In the genomic region with DNA sequence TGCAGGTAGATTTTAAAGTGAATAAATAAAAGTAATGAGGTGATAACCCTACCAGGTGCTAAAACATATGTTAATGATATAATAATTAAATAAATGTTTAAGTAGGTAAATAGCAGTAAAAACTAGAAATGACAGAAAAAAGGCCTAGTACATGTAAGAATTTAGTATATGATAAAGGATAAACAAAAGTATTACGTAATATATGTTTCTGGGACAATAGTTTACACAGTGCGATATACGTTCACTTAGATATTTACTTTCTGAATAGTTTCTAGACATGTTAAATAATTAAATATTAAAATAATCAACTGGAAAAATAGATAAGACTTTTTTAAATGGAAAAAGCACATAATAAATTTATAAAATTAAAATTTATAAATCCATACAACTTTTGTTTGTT, we compare ENCODE assay signal across 21 cellular contexts.
DNase-seq lines count a peak whose midpoint lies in the region; ATAC-seq, FAIRE-seq and TF ChIP-seq lines count a peak whose summit lies in the region.
"Had no signal": no experiment of that assay in that cellular context is flagged by ENCODE, and none has a peak within 500 bp of the region (broad histone marks: within the 10 kb centered on the region; RNA-seq: fewer than 3 reads in every experiment).

No MANE protein-coding gene starts in this region.

- TF ChIP-seq CTCF in H1 (IDR thresholded peaks at IDR 0.05; ENCODE audit: control extremely low read depth in 1 of 3, insufficient read depth in 1 of 3, low read depth in 1 of 3, low read length in 3 of 3) = no peak

- H3K36me3 ChIP-seq in H1 (ENCODE audit: control insufficient read depth in 2 of 4, insufficient read depth in 4 of 4, low read length in 3 of 4) = no peaks in the 10 kb centered on the region
- no peaks in the 10 kb centered on the region for H3K36me3 ChIP-seq in small intestine (ENCODE audit: control insufficient read depth in 2 of 2, insufficient read depth in 2 of 2, low read length in 2 of 2)
- H3K36me3 ChIP-seq: BLaER1 treated with 17β-estradiol and CSF1 and Interleukin-3, amounts not matched to agents 10 nM and 100 nM had no signal

- no peak overlapping the region for H4K5ac ChIP-seq in H1 (ENCODE audit: insufficient read length, low read depth, low read length)

- no peak for DNase-seq in H1 (ENCODE audit: low read depth in 1 of 2, low spot score in 2 of 2)
- no peak for DNase-seq in small intestine
- DNase-seq in NCI-H526 treated with DMSO at 0.1 percent for 48 hours (lab: John Stamatoyannopoulos, UW) = no peak
- no peak for DNase-seq in left lobe of liver (ENCODE audit: low spot score)
- DNase-seq: 8988T; AML-193; Caco-2; Calu3; CD4-positive, alpha-beta T cell; CD8-positive, alpha-beta T cell; DMS79 treated with DMSO at 0.1 percent for 48 hours; GDM1 had no signal

- no peak overlapping the region for H2BK15ac ChIP-seq in H1 (ENCODE audit: low read length)

- CTCF ChIA-PET in H1 (lab: Charles Lee; ENCODE audit: partially characterized antibody) = interaction anchor here (0.5 to 1.6 kb wide), 3 partner anchors 12 to 671 kb away, joined by 3 read pairs; no protein-coding TSS in a partner anchor

- no peak overlapping the region for H2BK120ac ChIP-seq in H1 (replicated peaks; ENCODE audit: low read depth, low read length)

- H3K4me1 ChIP-seq in H1 (replicated peaks in 1 of 4; ENCODE audit: control insufficient read depth in 3 of 4, insufficient read depth in 4 of 4, low read length in 3 of 4) = no peaks in the 10 kb centered on the region
- H3K4me1 ChIP-seq in small intestine (ENCODE audit: control insufficient read depth in 2 of 2, insufficient read depth in 1 of 2, low read depth in 1 of 2, low read length in 1 of 2) = no peaks in the 10 kb centered on the region
- H3K4me1 ChIP-seq: A549; BLaER1 treated with 17β-estradiol and CSF1 and Interleukin-3, amounts not matched to agents 10 nM and 100 nM; Caco-2 had no signal

- no peak overlapping the region for H3K4ac ChIP-seq in H1 (replicated peaks; ENCODE audit: insufficient read length, low read depth, low read length)

- no peak overlapping the region for H3K4me2 ChIP-seq in H1 (ENCODE audit: insufficient read depth in 1 of 2, low read depth in 2 of 2, low read length in 2 of 2)
- H3K4me2 ChIP-seq: A549; BLaER1 treated with 17β-estradiol and CSF1 and Interleukin-3, amounts not matched to agents 10 nM and 100 nM had no signal

- peak; percentile 54 for FAIRE-seq in G401.6 (lab: Jason Lieb, UNC)
- FAIRE-seq in H1 (lab: Jason Lieb, UNC) = no peak
- peak; percentile 26 for FAIRE-seq in small intestine (lab: Jason Lieb, UNC)
- FAIRE-seq: A549, D721Med, GM12878, GM12892, GM18507 had no signal

- H3K9me3 ChIP-seq in H1 (ENCODE audit: insufficient read depth in 2 of 2, low read depth in 1 of 2, low read length in 1 of 2) (no peaks in the 10 kb centered on the region), small intestine (ENCODE audit: control insufficient read depth, low read depth) (no peaks in the 10 kb centered on the region)
- H3K9me3 ChIP-seq: A549, Caco-2 had no signal

- no peak overlapping the region for H3K56ac ChIP-seq in H1 (replicated peaks; ENCODE audit: insufficient read length, low read depth, low read length)

- H3K9ac ChIP-seq in H1 (replicated peaks in 1 of 4; ENCODE audit: extremely low read depth in 1 of 4, low read depth in 3 of 4, low read length in 3 of 4) = no peak overlapping the region
- H3K9ac ChIP-seq: BLaER1 treated with 17β-estradiol and CSF1 and Interleukin-3, amounts not matched to agents 10 nM and 100 nM had no signal

- H3K27me3 ChIP-seq in H1 (replicated peaks in 1 of 4; ENCODE audit: control insufficient read depth in 3 of 4, extremely low read depth in 1 of 4, insufficient read depth in 3 of 4, low read length in 3 of 4) (no peaks in the 10 kb centered on the region; a peak in 1 of 7 replicates), small intestine (ENCODE audit: control insufficient read depth in 2 of 2, insufficient read depth in 2 of 2, low read length in 2 of 2) (no peaks in the 10 kb centered on the region)
- H3K27me3 ChIP-seq: BLaER1 treated with 17β-estradiol and CSF1 and Interleukin-3, amounts not matched to agents 10 nM and 100 nM had no signal

- TF ChIP-seq EP300 in H1 (IDR thresholded peaks at IDR 0.05; ENCODE audit: borderline replicate concordance in 1 of 2, low read depth in 2 of 2, low read length in 2 of 2) = no peak

- 94% methylated on average over 3 of the region's 3 CpGs; no CpG with 5 or more reads in 1 of the 2 experiments for WGBS in H1 (ENCODE audit: extremely low coverage in 1 of 2, insufficient coverage in 1 of 2, insufficient read length in 1 of 2, insufficient replicate concordance in 2 of 2, low coverage in 1 of 2, low lambda C conversion rate in 2 of 2, missing lambda C conversion rate in 1 of 2), 2 experiments
- WGBS in small intestine, 3 donors = 61 to 81% (median 79%) methylated on average over 3 of the region's 3 CpGs

- no peak overlapping the region for H3K4me3 ChIP-seq in H1 (ENCODE audit: extremely low read depth in 1 of 4, insufficient read depth in 2 of 4, low read depth in 3 of 4, low read length in 4 of 4)
- no peak overlapping the region for H3K4me3 ChIP-seq in small intestine (ENCODE audit: low read depth in 1 of 2, low read length in 2 of 2)
- H3K4me3 ChIP-seq: A549; BLaER1 treated with 17β-estradiol and CSF1 and Interleukin-3, amounts not matched to agents 10 nM and 100 nM; GM12878 had no signal

- no peak for TF ChIP-seq POLR2A in H1 (IDR thresholded peaks at IDR 0.05; ENCODE audit: control extremely low read depth in 1 of 2, low read depth in 2 of 2, low read length in 2 of 2)

- POLR2A ChIA-PET in H1 (lab: Charles Lee; ENCODE audit: partially characterized antibody) = no interaction called here

- no peaks in the 10 kb centered on the region for H4K20me1 ChIP-seq in H1 (replicated peaks in 1 of 2; ENCODE audit: control insufficient read depth in 1 of 2, insufficient read depth in 2 of 2, low read length in 2 of 2)
- H4K20me1 ChIP-seq: BLaER1 treated with 17β-estradiol and CSF1 and Interleukin-3, amounts not matched to agents 10 nM and 100 nM had no signal

- no peak overlapping the region for H2AK5ac ChIP-seq in H1 (ENCODE audit: low read depth, low read length)

- H2BK20ac ChIP-seq in H1 (ENCODE audit: low read length) = no peak overlapping the region

- H3K14ac ChIP-seq in H1 (ENCODE audit: insufficient read length) = no peak overlapping the region

- no peaks in the 10 kb centered on the region for H3K79me2 ChIP-seq in H1 (ENCODE audit: control insufficient read depth in 1 of 2, insufficient read depth in 2 of 2, low read length in 2 of 2)

- no peaks in the 10 kb centered on the region for H3K79me1 ChIP-seq in H1 (ENCODE audit: low read depth, low read length)

- H3K27ac ChIP-seq in H1 (ENCODE audit: low read depth, low read length) (no peak overlapping the region), small intestine (ENCODE audit: low read depth in 1 of 2, low read length in 1 of 2) (no peak overlapping the region)
- H3K27ac ChIP-seq: A549; BLaER1 treated with 17β-estradiol and CSF1 and Interleukin-3, amounts not matched to agents 10 nM and 100 nM; C4-2B had no signal

- no peak overlapping the region for H4K91ac ChIP-seq in H1 (replicated peaks; ENCODE audit: insufficient read length, low read length)

- H3K23me2 ChIP-seq in H1 (ENCODE audit: low read depth, low read length) = no peaks in the 10 kb centered on the region

- no peak overlapping the region for H2AFZ ChIP-seq in H1 (ENCODE audit: low read length)

- H2BK12ac ChIP-seq in H1 (ENCODE audit: low read depth, low read length) = no peak overlapping the region

- H2BK5ac ChIP-seq in H1 (ENCODE audit: low read depth, low read length) = no peak overlapping the region

- no peak overlapping the region for H3K23ac ChIP-seq in H1 (ENCODE audit: insufficient read length)

- H3K18ac ChIP-seq in H1 (ENCODE audit: extremely low read depth, low read length) = no peak overlapping the region

- no peak overlapping the region for H4K8ac ChIP-seq in H1 (ENCODE audit: extremely low read depth, insufficient read depth, low read length)

- ATAC-seq in HG02763 (IDR thresholded peaks at IDR 0.05; ENCODE audit: unreplicated experiment) (no peak), left lobe of liver (no peak)
- ATAC-seq: A549; CD8-positive, alpha-beta T cell; GM12878 had no signal

- no peak for TF ChIP-seq RAD21 in H1 (IDR thresholded peaks at IDR 0.05 in 1 of 2, conservative IDR thresholded peaks at IDR 0.05 in 1 of 2; ENCODE audit: low read depth in 2 of 2, low read length in 2 of 2)

TF ChIP-seq in H1, 55 proteins besides CTCF, POLR2A, EP300 and RAD21:
- TF ChIP-seq SP2 (IDR thresholded peaks at IDR 0.05; ENCODE audit: low read length) (no peak), CTBP2 (IDR thresholded peaks at IDR 0.05; ENCODE audit: borderline replicate concordance, insufficient read depth, insufficient read length, low read length) (no peak), CEBPB (IDR thresholded peaks at IDR 0.05; ENCODE audit: low read depth, low read length) (peak; percentile 60; the same call in 1 of the 2 replicates), ZNF274 (IDR thresholded peaks at IDR 0.05; ENCODE audit: borderline replicate concordance, extremely low read depth, low read length) (no peak), SP1 (IDR thresholded peaks at IDR 0.05; ENCODE audit: low read depth, low read length) (no peak)
